In the genomic region with DNA sequence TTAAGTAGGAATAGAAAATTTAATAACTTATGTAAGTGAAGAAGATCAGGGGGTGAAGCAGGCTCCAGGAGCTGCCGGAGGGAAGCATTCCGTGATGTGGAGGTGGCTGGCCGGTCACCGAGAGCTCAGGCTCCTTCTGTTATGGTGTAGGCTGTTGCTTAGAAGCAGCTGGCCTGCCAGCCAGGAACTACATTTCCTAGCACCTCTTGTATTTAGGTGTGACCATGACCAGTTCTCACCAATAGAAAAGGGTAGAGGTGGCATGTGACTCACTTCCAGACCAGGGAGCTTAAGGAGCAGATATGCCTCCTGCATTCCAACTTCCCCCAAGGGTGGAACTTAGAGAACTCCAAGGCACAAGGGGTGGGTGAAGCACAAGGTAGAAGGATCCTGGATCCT, we compare ENCODE assay signal across 16 cellular contexts.
A peak's percentile ranks its signal among the peaks of the same experiment; 100 is the strongest.
DNase-seq lines count a peak whose midpoint lies in the region; ATAC-seq and TF ChIP-seq lines count a peak whose summit lies in the region.
"Had no signal": no experiment of that assay in that cellular context is flagged by ENCODE, and none has a peak within 500 bp of the region (broad histone marks: within the 10 kb centered on the region; RNA-seq: fewer than 3 reads in every experiment).

No MANE protein-coding gene starts in this region.

- H3F3A ChIP-seq in SK-N-SH (replicated peaks; ENCODE audit: insufficient read depth), result peaks cover 17% of the 10 kb centered on the region

- POLR2A ChIA-PET in SK-N-SH (lab: Yijun Ruan, JAX), result no interaction called here

- H4K20me1 ChIP-seq in SK-N-SH (ENCODE audit: insufficient read depth), result no peaks in the 10 kb centered on the region

- no peak overlapping the region for H3K4me3 ChIP-seq in SK-N-SH (ENCODE audit: low read depth in 2 of 2, low read length in 1 of 2)
- H3K4me3 ChIP-seq: BLaER1 treated with 17β-estradiol and CSF1 and Interleukin-3, amounts not matched to agents 10 nM and 100 nM; SK-N-MC; upper lobe of left lung had no signal

- peaks cover 24 to 27% of the 10 kb centered on the region in 2 experiments; a peak in 3 of 4 replicates for H3K4me1 ChIP-seq in SK-N-SH (ENCODE audit: control insufficient read depth in 1 of 2, insufficient read depth in 2 of 2, low read depth in 1 of 2, low read length in 1 of 2)
- H3K4me1 ChIP-seq: upper lobe of left lung had no signal

- H3K27ac ChIP-seq in SK-N-SH (ENCODE audit: low read depth in 2 of 2, low read length in 1 of 2), result peak overlapping the region in 1 of 2 experiments; percentile 10; a peak in 2 of 4 replicates
- H3K27ac ChIP-seq: BLaER1 treated with 17β-estradiol and CSF1 and Interleukin-3, amounts not matched to agents 10 nM and 100 nM; SK-N-MC; upper lobe of left lung had no signal

- peak overlapping the region; percentile 21; the same call in 1 of the 2 replicates for H3K4me2 ChIP-seq in SK-N-SH
- H3K4me2 ChIP-seq: BLaER1 treated with 17β-estradiol and CSF1 and Interleukin-3, amounts not matched to agents 10 nM and 100 nM had no signal

- intact Hi-C loops in Right ventricle myocardium superior (cut with DNase I), result no loop called here

- no peaks in the 10 kb centered on the region for H3K79me2 ChIP-seq in SK-N-SH (ENCODE audit: insufficient read depth)

- H3K9me3 ChIP-seq in SK-N-SH, result no peaks in the 10 kb centered on the region
- H3K9me3 ChIP-seq: upper lobe of left lung had no signal

- no peak for TF ChIP-seq RAD21 in SK-N-SH (IDR thresholded peaks at IDR 0.05; ENCODE audit: low read length)

- CTCF ChIA-PET in SK-N-SH (lab: Yijun Ruan, JAX), result interaction anchor here (0.7 to 2.5 kb wide), 4 partner anchors 10 to 276 kb away, joined by 3 to 6 read pairs (median 3); no protein-coding TSS in a partner anchor

- WGBS in SK-N-SH (ENCODE audit: low lambda C conversion rate), result 91% methylated on average over 4 of the region's 4 CpGs

- H3K36me3 ChIP-seq in SK-N-SH (replicated peaks in 1 of 2; ENCODE audit: control insufficient read depth in 1 of 2, insufficient read depth in 2 of 2, low read length in 1 of 2), result no peaks in the 10 kb centered on the region
- H3K36me3 ChIP-seq: BLaER1 treated with 17β-estradiol and CSF1 and Interleukin-3, amounts not matched to agents 10 nM and 100 nM; upper lobe of left lung had no signal

- no peak for TF ChIP-seq CTCF in SK-N-SH (IDR thresholded peaks at IDR 0.05)
- TF ChIP-seq CTCF in omental fat pad (IDR thresholded peaks at IDR 0.05), result no peak

- TF ChIP-seq EP300 in SK-N-SH (IDR thresholded peaks at IDR 0.05; ENCODE audit: borderline replicate concordance in 1 of 2, low read depth in 1 of 2, low read length in 1 of 2), result no peak

- H3K9me2 ChIP-seq in SK-N-SH, result no peaks in the 10 kb centered on the region

- no peaks in the 10 kb centered on the region for H3K27me3 ChIP-seq in SK-N-SH (ENCODE audit: insufficient read depth)
- H3K27me3 ChIP-seq: BLaER1 treated with 17β-estradiol and CSF1 and Interleukin-3, amounts not matched to agents 10 nM and 100 nM; upper lobe of left lung had no signal

- DNase-seq in ELF-1 (ENCODE audit: low read depth, low spot score) (peak; percentile 34), SK-N-SH (no peak), Right ventricle myocardium superior (peak; percentile 62), renal cortical epithelial cell (ENCODE audit: low read depth) (peak; percentile 74), omental fat pad (ENCODE audit: low spot score) (no peak), retina (no peak), NCI-H524 treated with DMSO at 0.1 percent for 48 hours (lab: John Stamatoyannopoulos, UW) (no peak)
- DNase-seq: activated naive CD4-positive, alpha-beta T cell treated with anti-CD3 and anti-CD28 coated beads, Interleukin-2, amount 10 ng/mL, durations not matched to agents 7 days and 5 days; DND-41; NCI-H2107; posterior cingulate gyrus; upper lobe of left lung had no signal

- no peak overlapping the region for H3K9ac ChIP-seq in SK-N-SH
- H3K9ac ChIP-seq: BLaER1 treated with 17β-estradiol and CSF1 and Interleukin-3, amounts not matched to agents 10 nM and 100 nM had no signal

- peak; percentile 87 for ATAC-seq in Right ventricle myocardium superior (ENCODE audit: poor library complexity)
- no peak for ATAC-seq in omental fat pad (ENCODE audit: low FRiP score)
- ATAC-seq in HG03520 (IDR thresholded peaks at IDR 0.05; ENCODE audit: unreplicated experiment), result no peak
- ATAC-seq: esophagus mucosa had no signal

- H2AFZ ChIP-seq in SK-N-SH (ENCODE audit: low read depth), result peak overlapping the region; percentile 27; the same call in 1 of the 2 replicates

TF ChIP-seq in SK-N-SH, 30 proteins besides CTCF, POLR2A, EP300 and RAD21:
- TF ChIP-seq CHD2 (IDR thresholded peaks at IDR 0.05; ENCODE audit: low read length, partially characterized antibody) (no peak), ELF1 (IDR thresholded peaks at IDR 0.05) (no peak)
- TF ChIP-seq, protein P1, sequence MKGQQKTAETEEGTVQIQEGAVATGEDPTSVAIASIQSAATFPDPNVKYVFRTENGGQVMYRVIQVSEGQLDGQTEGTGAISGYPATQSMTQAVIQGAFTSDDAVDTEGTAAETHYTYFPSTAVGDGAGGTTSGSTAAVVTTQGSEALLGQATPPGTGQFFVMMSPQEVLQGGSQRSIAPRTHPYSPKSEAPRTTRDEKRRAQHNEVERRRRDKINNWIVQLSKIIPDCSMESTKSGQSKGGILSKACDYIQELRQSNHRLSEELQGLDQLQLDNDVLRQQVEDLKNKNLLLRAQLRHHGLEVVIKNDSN (IDR thresholded peaks at IDR 0.05; ENCODE audit: borderline replicate concordance, low read depth), result peak; percentile 58; the same call in 1 of the 2 replicates
- TF ChIP-seq, protein P2, sequence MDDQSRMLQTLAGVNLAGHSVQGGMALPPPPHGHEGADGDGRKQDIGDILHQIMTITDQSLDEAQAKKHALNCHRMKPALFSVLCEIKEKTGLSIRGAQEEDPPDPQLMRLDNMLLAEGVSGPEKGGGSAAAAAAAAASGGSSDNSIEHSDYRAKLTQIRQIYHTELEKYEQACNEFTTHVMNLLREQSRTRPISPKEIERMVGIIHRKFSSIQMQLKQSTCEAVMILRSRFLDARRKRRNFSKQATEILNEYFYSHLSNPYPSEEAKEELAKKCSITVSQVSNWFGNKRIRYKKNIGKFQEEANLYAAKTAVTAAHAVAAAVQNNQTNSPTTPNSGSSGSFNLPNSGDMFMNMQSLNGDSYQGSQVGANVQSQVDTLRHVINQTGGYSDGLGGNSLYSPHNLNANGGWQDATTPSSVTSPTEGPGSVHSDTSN (IDR thresholded peaks at IDR 0.05), result no peak

Comparison
In these comparisons a context has a peak if more than half of its experiments do, and no peak if none do; other contexts are left out.
1. DNase-seq: peak in ELF-1 (single experiment), Right ventricle myocardium superior (single experiment) and renal cortical epithelial cell (single experiment); none in SK-N-SH (single experiment), omental fat pad (single experiment), retina (single experiment) and NCI-H524 treated with DMSO at 0.1 percent for 48 hours (single experiment).